In genomic region chr7:156920076-156920475, GRCh38 we compare ENCODE assay signal across 23 cellular contexts. TPM values are rescaled to one million over a fixed set of nuclear protein-coding genes. Genes with fewer than 3 reads are reported as not detected.
DNase-seq lines count a peak whose midpoint lies in the region; ATAC-seq, FAIRE-seq and TF ChIP-seq lines count a peak whose summit lies in the region.
"Had no signal": no experiment of that assay in that cellular context is flagged by ENCODE, and none has a peak within 500 bp of the region (broad histone marks: within the 10 kb centered on the region; RNA-seq: fewer than 3 reads in every experiment).

No MANE protein-coding gene starts in this region.

- in situ Hi-C loops in K562 (cut with MboI): no loop called here

- no peak for FAIRE-seq in K562 (lab: Jason Lieb, UNC)
- FAIRE-seq: A549, G401.6 had no signal

- H3K14ac ChIP-seq in trophoblast cell (ENCODE audit: low read length): no peak overlapping the region

- H4K12ac ChIP-seq in trophoblast cell (ENCODE audit: low read depth, low read length): no peak overlapping the region

- no peak for ATAC-seq in CD4-positive, CD25-positive, alpha-beta regulatory T cell (ENCODE audit: low read depth in 2 of 2)
- ATAC-seq in K562: peak; percentile 35; the same call in 2 of the 3 replicates
- ATAC-seq: GM23338 had no signal

- no peaks in the 10 kb centered on the region for H3K9me3 ChIP-seq in CD4-positive, CD25-positive, alpha-beta regulatory T cell (ENCODE audit: control insufficient read depth in 2 of 2, low read length in 2 of 2)
- H3K9me3 ChIP-seq in CD4-positive, alpha-beta memory T cell (ENCODE audit: control insufficient read depth in 1 of 2, low read length in 2 of 2): no peaks in the 10 kb centered on the region
- H3K9me3 ChIP-seq in K562 (replicated peaks; ENCODE audit: control insufficient read depth, insufficient read depth, low read depth, low read length) (no peaks in the 10 kb centered on the region), trophoblast cell (ENCODE audit: insufficient read depth, low read depth, low read length) (peaks cover 2% of the 10 kb centered on the region)
- H3K9me3 ChIP-seq: A549, Peyer's patch had no signal

- no TSS peak for BruUV-seq in K562 (replicated peaks; lab: Mats Ljungman, UMichigan)

- TF ChIP-seq EP300 in K562 (IDR thresholded peaks at IDR 0.05; ENCODE audit: low read length): no peak

- H3K18ac ChIP-seq in trophoblast cell (ENCODE audit: low read length): no peak overlapping the region

- intact Hi-C loops in CD4-positive, alpha-beta memory T cell (cut with micrococcal nuclease): no loop called here
- intact Hi-C loops in K562 (cut with micrococcal nuclease) (no loop called here), cardiac septum (cut with DNase I) (no loop called here)

- TF ChIP-seq CTCF in K562 (IDR thresholded peaks at IDR 0.05 in 2 of 3, conservative IDR thresholded peaks at IDR 0.05 in 1 of 3; ENCODE audit: insufficient read depth in 2 of 3, low read depth in 1 of 3, low read length in 3 of 3) (no peak), coronary artery (IDR thresholded peaks at IDR 0.05) (no peak)

- no peak for TF ChIP-seq RAD21 in K562 (CRISPR knock-in tag; conservative IDR thresholded peaks at IDR 0.05 in 1 of 2, IDR thresholded peaks at IDR 0.05 in 1 of 2)

- peaks cover 22% of the 10 kb centered on the region for H3K4me1 ChIP-seq in CD4-positive, CD25-positive, alpha-beta regulatory T cell (ENCODE audit: control insufficient read depth, insufficient read depth, low read length, poor library complexity, severe bottlenecking)
- H3K4me1 ChIP-seq in CD4-positive, alpha-beta memory T cell (ENCODE audit: insufficient read depth, low read length): peaks cover 25% of the 10 kb centered on the region
- H3K4me1 ChIP-seq in K562 (replicated peaks in 1 of 2; ENCODE audit: control insufficient read depth in 2 of 2, insufficient read depth in 2 of 2, low read length in 2 of 2) (peaks cover 8 to 12% of the 10 kb centered on the region in 2 experiments), trophoblast cell (ENCODE audit: control insufficient read depth in 1 of 2, insufficient read depth in 2 of 2, low read length in 2 of 2) (peaks cover 9 to 19% of the 10 kb centered on the region in 2 experiments)
- H3K4me1 ChIP-seq: A549 had no signal

- peaks cover 0 to 4% (median 2%) of the 10 kb centered on the region in 7 donors for H3K9me3 Mint-ChIP-seq in CD4-positive, CD25-positive, alpha-beta regulatory T cell
- peaks cover 0 to 6% (median 0%) of the 10 kb centered on the region in 8 donors for H3K9me3 Mint-ChIP-seq in CD4-positive, alpha-beta memory T cell

- no peaks in the 10 kb centered on the region for H3K36me3 ChIP-seq in CD4-positive, CD25-positive, alpha-beta regulatory T cell (ENCODE audit: control insufficient read depth, insufficient read depth, low read length)
- H3K36me3 ChIP-seq in CD4-positive, alpha-beta memory T cell (ENCODE audit: insufficient read depth, low read length): no peaks in the 10 kb centered on the region
- H3K36me3 ChIP-seq in K562 (ENCODE audit: control insufficient read depth, insufficient read depth, low read length) (no peaks in the 10 kb centered on the region), trophoblast cell (ENCODE audit: control insufficient read depth in 1 of 2, insufficient read depth in 2 of 2, low read length in 2 of 2) (no peaks in the 10 kb centered on the region)
- H3K36me3 ChIP-seq: BLaER1 treated with 17β-estradiol and CSF1 and Interleukin-3, amounts not matched to agents 10 nM and 100 nM; Peyer's patch had no signal

- no peak overlapping the region for H3K4ac ChIP-seq in trophoblast cell (ENCODE audit: low read depth, low read length)

- H2BK5ac ChIP-seq in trophoblast cell (ENCODE audit: low read depth, low read length, poor library complexity): no peak overlapping the region

- no peak overlapping the region for H2BK120ac ChIP-seq in trophoblast cell (ENCODE audit: insufficient read depth, low read length, poor library complexity)

- H3K36me3 Mint-ChIP-seq in CD4-positive, CD25-positive, alpha-beta regulatory T cell: no peaks in the 10 kb centered on the region
- peaks cover 0 to 3% of the 10 kb centered on the region in 2 donors for H3K36me3 Mint-ChIP-seq in CD4-positive, alpha-beta memory T cell

- peak overlapping the region in 1 of 2 experiments; percentile 39; a peak in 1 of 4 replicates for H3K9ac ChIP-seq in K562 (ENCODE audit: insufficient read depth in 1 of 2, low read depth in 2 of 2, low read length in 2 of 2)
- H3K9ac ChIP-seq in trophoblast cell (ENCODE audit: low read length): no peak overlapping the region
- H3K9ac ChIP-seq: BLaER1 treated with 17β-estradiol and CSF1 and Interleukin-3, amounts not matched to agents 10 nM and 100 nM; KMS-11 had no signal

- no peak overlapping the region for H3K27ac ChIP-seq in CD4-positive, CD25-positive, alpha-beta regulatory T cell (ENCODE audit: insufficient read depth, low read length, poor library complexity, severe bottlenecking)
- no peak overlapping the region for H3K27ac ChIP-seq in CD4-positive, alpha-beta memory T cell (ENCODE audit: low read depth, low read length)
- H3K27ac ChIP-seq in K562 (ENCODE audit: extremely low read depth, low read depth, low read length) (no peak overlapping the region), trophoblast cell (ENCODE audit: low read depth, low read length) (no peak overlapping the region), coronary artery (no peak overlapping the region)
- H3K27ac ChIP-seq: A549; BLaER1 treated with 17β-estradiol and CSF1 and Interleukin-3, amounts not matched to agents 10 nM and 100 nM; KMS-11; Peyer's patch; SK-N-MC had no signal

- peak overlapping the region in 2 of 3 donors; percentile 18 to 84 for H3K27ac Mint-ChIP-seq in CD4-positive, CD25-positive, alpha-beta regulatory T cell
- peak overlapping the region in 6 of 7 donors; percentile 68 to 89 (median 72) for H3K27ac Mint-ChIP-seq in CD4-positive, alpha-beta memory T cell
- H3K27ac Mint-ChIP-seq: GM23338 had no signal

- H3K23ac ChIP-seq in trophoblast cell (ENCODE audit: low read length): no peak overlapping the region

- H3K27me3 ChIP-seq in CD4-positive, CD25-positive, alpha-beta regulatory T cell (ENCODE audit: control insufficient read depth, insufficient read depth, low read length): peaks cover 10% of the 10 kb centered on the region
- peaks cover 18% of the 10 kb centered on the region for H3K27me3 ChIP-seq in CD4-positive, alpha-beta memory T cell (ENCODE audit: insufficient read depth, low read length)
- H3K27me3 ChIP-seq in K562 (ENCODE audit: control insufficient read depth in 2 of 2, insufficient read depth in 2 of 2, low read length in 2 of 2) (peaks cover 15 to 22% of the 10 kb centered on the region in 2 experiments; a peak in 4 of 5 replicates), trophoblast cell (ENCODE audit: insufficient read depth, low read length) (no peaks in the 10 kb centered on the region)
- H3K27me3 ChIP-seq: Peyer's patch had no signal

- no peak overlapping the region for H4K91ac ChIP-seq in trophoblast cell (ENCODE audit: low read depth, low read length)

- POLR2A ChIA-PET in CD4-positive, alpha-beta memory T cell (lab: Charles Lee; ENCODE audit: partially characterized antibody): no interaction called here
- POLR2A ChIA-PET in K562 (lab: Yijun Ruan, JAX): interaction anchor here (0.6 to 1.8 kb wide), 2 partner anchors 30 to 291 kb away, joined by 3 to 5 read pairs; partner anchors contain the start of gene NOM1

- DNase-seq in CD4-positive, CD25-positive, alpha-beta regulatory T cell: no peak
- DNase-seq in CD4-positive, alpha-beta memory T cell: no peak
- DNase-seq in K562 (ENCODE audit: extremely low read depth in 1 of 4, low spot score in 3 of 4): no peak
- no peak for DNase-seq in trophoblast cell
- DNase-seq in activated CD4-positive, CD25-positive, alpha-beta regulatory T cell treated with anti-CD3 and anti-CD28 coated beads, Interleukin-2, amount 50 U/mL, for 72 hours: no peak
- no peak for DNase-seq in coronary artery (ENCODE audit: low spot score)
- DNase-seq in cardiac septum (ENCODE audit: low spot score): no peak
- DNase-seq: AML-193, H9, MM.1S, NCI-H1694, NCI-H2081, NCI-H226, NCI-H510A, NCI-H69, SIG-M5 had no signal

- peaks cover 13 to 36% (median 22%) of the 10 kb centered on the region in 4 donors for H3K4me1 Mint-ChIP-seq in CD4-positive, CD25-positive, alpha-beta regulatory T cell
- peaks cover 14 to 49% (median 33%) of the 10 kb centered on the region in 4 donors for H3K4me1 Mint-ChIP-seq in CD4-positive, alpha-beta memory T cell
- H3K4me1 Mint-ChIP-seq: GM23338 had no signal

- peak overlapping the region in 1 of 4 donors; percentile 42 for H3K4me3 Mint-ChIP-seq in CD4-positive, CD25-positive, alpha-beta regulatory T cell
- no peak overlapping the region for H3K4me3 Mint-ChIP-seq in CD4-positive, alpha-beta memory T cell
- H3K4me3 Mint-ChIP-seq: GM23338, H9 had no signal

- H4K8ac ChIP-seq in trophoblast cell (ENCODE audit: low read depth, low read length): no peak overlapping the region

- H4K20me1 ChIP-seq in K562 (replicated peaks; ENCODE audit: control insufficient read depth, insufficient read depth, low read length): no peaks in the 10 kb centered on the region

- peaks cover 32% of the 10 kb centered on the region for H3K27me3 Mint-ChIP-seq in CD4-positive, CD25-positive, alpha-beta regulatory T cell
- peaks cover 11 to 24% of the 10 kb centered on the region in 2 donors for H3K27me3 Mint-ChIP-seq in CD4-positive, alpha-beta memory T cell

- H3K79me2 ChIP-seq in K562 (ENCODE audit: control insufficient read depth, insufficient read depth, low read length): no peaks in the 10 kb centered on the region
- no peaks in the 10 kb centered on the region for H3K79me2 ChIP-seq in trophoblast cell (ENCODE audit: control insufficient read depth, insufficient read depth, low read length, poor library complexity)

- H2BK12ac ChIP-seq in trophoblast cell (ENCODE audit: low read length): peak overlapping the region; percentile 85

- TF ChIP-seq POLR2A in K562 (conservative IDR thresholded peaks at IDR 0.05): no peak

- no peak overlapping the region for H3K4me3 ChIP-seq in CD4-positive, CD25-positive, alpha-beta regulatory T cell (ENCODE audit: low read depth, low read length)
- no peak overlapping the region for H3K4me3 ChIP-seq in CD4-positive, alpha-beta memory T cell (ENCODE audit: low read length in 2 of 2)
- H3K4me3 ChIP-seq in K562 (no peak overlapping the region), trophoblast cell (ENCODE audit: low read depth, low read length) (no peak overlapping the region), coronary artery (no peak overlapping the region)
- H3K4me3 ChIP-seq: A549; BLaER1 treated with 17β-estradiol and CSF1 and Interleukin-3, amounts not matched to agents 10 nM and 100 nM; GM23338; Peyer's patch; SK-N-MC had no signal

- CTCF ChIA-PET in CD4-positive, alpha-beta memory T cell (lab: Charles Lee; ENCODE audit: partially characterized antibody): no interaction called here
- CTCF ChIA-PET in K562 (lab: Yijun Ruan, JAX; ENCODE audit: low intra/inter-chr PET ratio): no interaction called here

- H2AFZ ChIP-seq in K562 (ENCODE audit: low read depth, low read length): no peak overlapping the region
- H2AFZ ChIP-seq in trophoblast cell (ENCODE audit: insufficient read depth, low read length, poor library complexity): no peak overlapping the region
- H2AFZ ChIP-seq: GM23338 had no signal

- WGBS in K562 (ENCODE audit: insufficient coverage, low coverage, missing lambda C conversion rate): 21% methylated on average over 5 of the region's 5 CpGs
- no CpG with 5 or more reads among the region's 5 CpGs for WGBS in trophoblast cell (ENCODE audit: extremely low coverage, insufficient coverage, insufficient read length)

- no peaks in the 10 kb centered on the region for H3K9me1 ChIP-seq in K562 (ENCODE audit: control insufficient read depth, insufficient read depth, low read length)

- H2AK5ac ChIP-seq in trophoblast cell (ENCODE audit: low read length): no peak overlapping the region

- H3K79me1 ChIP-seq in trophoblast cell (ENCODE audit: low read length): peaks cover 1% of the 10 kb centered on the region

- peak overlapping the region; percentile 40; the same call in 1 of the 2 replicates for H3K4me2 ChIP-seq in K562 (ENCODE audit: insufficient read depth, low read length)
- H3K4me2 ChIP-seq in trophoblast cell (ENCODE audit: low read length): no peak overlapping the region
- H3K4me2 ChIP-seq: A549, GM23338, KMS-11 had no signal

RNA-seq across cellular contexts. Expression of gene LMBR1, which starts 27.1 kb away (rescaled TPM):
- 71.9 TPM for total RNA-seq in CD4-positive, CD25-positive, alpha-beta regulatory T cell
- 10 to 100 TPM; 35.7 to 45.1 (median 38.7) TPM for polyA plus RNA-seq in CD4-positive, CD25-positive, alpha-beta regulatory T cell
- 10 to 100 TPM; 73.9 to 97.4 TPM for total RNA-seq in CD4-positive, alpha-beta memory T cell
- 10 to 100 TPM; 35.3 to 36.6 TPM for polyA plus RNA-seq in CD4-positive, alpha-beta memory T cell
- total RNA-seq in K562 (2011; cell fraction: chromatin; rRNA removed; ENCODE audit: low replicate concordance): 221 and 364 TPM in 2 replicates
- total RNA-seq in K562 (2011; cell fraction: nucleolus; rRNA removed): 125 and 149 TPM in 2 replicates
- 218 and 331 TPM in 2 replicates for total RNA-seq in K562 (2011; cell fraction: nucleoplasm; rRNA removed)
- total RNA-seq in K562 (2014; rRNA removed) (74.6 and 136 TPM in 2 replicates), K562 (2014; rRNA removed; fragmentation: Illumina TruSeq; extraction: Trizol) (59.9 and 67.3 TPM in 2 replicates), K562 (2015; rRNA removed; fragmentation: Illumina TruSeq; extraction: Trizol) (58.5 and 61.7 TPM in 2 replicates), K562 (2021) (89.1 and 90.0 TPM in 2 replicates), cardiac septum (40.3 TPM)
- polyA plus RNA-seq in K562 (2011; rRNA removed) (33.6 and 82.0 TPM in 2 replicates), K562 (2014; fragmentation: Illumina TruSeq; extraction: Trizol) (49.8 and 49.9 TPM in 2 replicates), K562 (2014; fragmentation: Nextera tagmentation; extraction: Ambion mirVana) (1 to 10 TPM; 7.7 to 9.6 TPM), K562 (2014; rRNA removed) (49.0 and 50.9 TPM in 2 replicates)
- 36.1 and 51.5 TPM in 2 replicates for polyA plus RNA-seq in K562 (2011; cell fraction: cytosol; rRNA removed)
- polyA plus RNA-seq in K562 (2011; cell fraction: nucleus; rRNA removed): 136 and 225 TPM in 2 replicates
- 38.8 and 45.6 TPM in 2 replicates for polyA plus RNA-seq in K562 (2012)
- 80.1 and 153 TPM in 2 replicates for polyA minus RNA-seq in K562 (2011; rRNA and poly(A)+ RNA removed)
- 53.8 and 63.2 TPM in 2 replicates for polyA minus RNA-seq in K562 (2011; cell fraction: cytosol; rRNA and poly(A)+ RNA removed)
- 191 and 204 TPM in 2 replicates for polyA minus RNA-seq in K562 (2011; cell fraction: nucleus; rRNA and poly(A)+ RNA removed)
- polyA plus RNA-seq in trophoblast cell (2013): 25.7 and 29.0 TPM in 2 replicates

RNA-seq across cellular contexts. Expression of gene NOM1, which starts 29.4 kb away (rescaled TPM):
- total RNA-seq in CD4-positive, CD25-positive, alpha-beta regulatory T cell: 34.9 TPM
- polyA plus RNA-seq in CD4-positive, CD25-positive, alpha-beta regulatory T cell: 1 to 10 TPM; 1.6 to 4.1 (median 3.4) TPM
- total RNA-seq in CD4-positive, alpha-beta memory T cell: 10 to 100 TPM; 31.4 to 32.5 TPM
- polyA plus RNA-seq in CD4-positive, alpha-beta memory T cell: 1 to 10 TPM in 1 of 2 donors, under 1 TPM in 1; 0.82 to 9.8 TPM
- total RNA-seq in K562 (2011; cell fraction: chromatin; rRNA removed; ENCODE audit: low replicate concordance): 205 and 222 TPM in 2 replicates
- total RNA-seq in K562 (2011; cell fraction: nucleolus; rRNA removed): 88.2 and 99.2 TPM in 2 replicates
- 125 and 156 TPM in 2 replicates for total RNA-seq in K562 (2011; cell fraction: nucleoplasm; rRNA removed)
- total RNA-seq in K562 (2014; rRNA removed): 35.7 and 35.8 TPM in 2 replicates
- total RNA-seq in K562 (2014; rRNA removed; fragmentation: Illumina TruSeq; extraction: Trizol): 38.8 and 40.1 TPM in 2 replicates
- total RNA-seq in K562 (2015; rRNA removed; fragmentation: Illumina TruSeq; extraction: Trizol): 41.2 and 42.9 TPM in 2 replicates
- 37.3 and 47.3 TPM in 2 replicates for total RNA-seq in K562 (2021)
- 30.5 and 30.9 TPM in 2 replicates for polyA plus RNA-seq in K562 (2011; rRNA removed)
- 15.3 and 15.4 TPM in 2 replicates for polyA plus RNA-seq in K562 (2011; cell fraction: cytosol; rRNA removed)
- polyA plus RNA-seq in K562 (2011; cell fraction: nucleus; rRNA removed): 64.1 and 106 TPM in 2 replicates
- 20.2 and 27.0 TPM in 2 replicates for polyA plus RNA-seq in K562 (2012)
- polyA plus RNA-seq in K562 (2014; fragmentation: Illumina TruSeq; extraction: Trizol): 38.2 and 39.7 TPM in 2 replicates
- polyA plus RNA-seq in K562 (2014; fragmentation: Nextera tagmentation; extraction: Ambion mirVana): 1 to 10 TPM; 6.8 to 9.6 TPM
- 37.4 and 39.6 TPM in 2 replicates for polyA plus RNA-seq in K562 (2014; rRNA removed)
- 34.0 and 39.0 TPM in 2 replicates for polyA minus RNA-seq in K562 (2011; rRNA and poly(A)+ RNA removed)
- polyA minus RNA-seq in K562 (2011; cell fraction: cytosol; rRNA and poly(A)+ RNA removed): 21.2 and 26.1 TPM in 2 replicates
- polyA minus RNA-seq in K562 (2011; cell fraction: nucleus; rRNA and poly(A)+ RNA removed): 50.6 and 53.0 TPM in 2 replicates
- 8.4 and 9.2 TPM in 2 replicates for polyA plus RNA-seq in trophoblast cell (2013)
- total RNA-seq in cardiac septum: 13.0 TPM
